ENCODE assay signal across 27 cellular contexts in the genomic region with DNA sequence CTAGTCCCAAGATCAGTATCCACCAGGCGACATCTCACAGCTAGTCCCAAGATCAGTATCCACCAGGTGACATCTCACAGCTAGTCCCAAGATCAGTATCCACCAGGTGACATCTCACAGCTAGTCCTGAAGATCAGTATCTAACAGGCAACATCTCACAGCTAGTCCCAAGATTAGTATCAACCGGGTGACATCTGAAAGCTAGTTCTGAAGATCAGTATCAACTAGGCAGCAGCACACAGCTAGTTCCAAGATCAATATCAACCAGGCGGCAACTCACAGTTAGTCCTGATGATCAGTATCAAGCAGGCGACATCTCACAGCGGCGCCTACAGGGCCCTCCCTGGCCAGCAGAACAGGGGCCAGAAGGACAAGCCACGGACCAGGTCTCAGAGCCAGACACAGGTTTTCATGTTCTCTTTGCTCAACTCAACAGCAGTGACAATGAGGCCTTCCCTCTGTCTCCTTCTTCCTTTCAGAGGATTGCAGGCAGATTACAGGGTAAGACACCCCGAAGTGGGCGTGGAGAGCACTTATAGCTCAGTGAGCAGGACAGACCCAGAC.
"Had no signal": no experiment of that assay in that cellular context is flagged by ENCODE, and none has a peak within 500 bp of the region (broad histone marks: within the 10 kb centered on the region; RNA-seq: fewer than 3 reads in every experiment).

No MANE protein-coding gene starts in this region.

- H3K4me1 ChIP-seq: esophagus muscularis mucosa, foreskin keratinocyte, heart right ventricle, lower lobe of right lung, pancreas, psoas muscle, stomach, upper lobe of left lung had no signal

- H3K4me2 ChIP-seq: smooth muscle cell had no signal

- H3K27ac Mint-ChIP-seq: activated naive CD8-positive, alpha-beta T cell; stimulated activated naive B cell treated with anti-CD40 and anti-IgM and Interleukin-4, amounts not matched to agents 10 μg/mL and 1 μg/mL and 100 μg/mL, for 72 hours; T-cell had no signal

- H3K4me3 Mint-ChIP-seq: activated naive CD8-positive, alpha-beta T cell; central memory CD8-positive, alpha-beta T cell; stimulated activated naive B cell treated with anti-CD40 and anti-IgM and Interleukin-4, amounts not matched to agents 10 μg/mL and 1 μg/mL and 100 μg/mL, for 72 hours; T-cell had no signal

- H3K27me3 Mint-ChIP-seq: activated naive CD8-positive, alpha-beta T cell; central memory CD8-positive, alpha-beta T cell; T-cell had no signal

- ATAC-seq: activated CD4-positive, CD25-positive, alpha-beta regulatory T cell treated with anti-CD3 and anti-CD28 coated beads, Interleukin-2, amount 50 U/mL, for 24 hours; foreskin keratinocyte; lower lobe of right lung; pancreas; psoas muscle; stimulated activated naive B cell treated with anti-CD40 and anti-IgM and Interleukin-4, amounts not matched to agents 10 μg/mL and 1 μg/mL and 100 μg/mL, for 72 hours; T-cell had no signal

- H3K27ac ChIP-seq: esophagus muscularis mucosa, foreskin keratinocyte, heart right ventricle, lower lobe of right lung, pancreas, psoas muscle, stomach, upper lobe of left lung, VCaP had no signal

- H3K9me3 ChIP-seq: esophagus muscularis mucosa, heart right ventricle, lower lobe of right lung, pancreas, psoas muscle, stomach, thyroid gland, upper lobe of left lung had no signal

- H3K9me3 Mint-ChIP-seq: central memory CD8-positive, alpha-beta T cell; stimulated activated naive B cell treated with anti-CD40 and anti-IgM and Interleukin-4, amounts not matched to agents 10 μg/mL and 1 μg/mL and 100 μg/mL, for 72 hours; T-cell had no signal

- H3K27me3 ChIP-seq: esophagus muscularis mucosa, foreskin keratinocyte, heart right ventricle, pancreas, stomach, thyroid gland, upper lobe of left lung had no signal

- DNase-seq: activated CD4-positive, alpha-beta T cell treated with anti-CD3 and anti-CD28 coated beads for 48 hours; activated CD4-positive, alpha-beta T cell treated with anti-CD3 and anti-CD28 coated beads, Interleukin-2, amount 50 U/mL, for 48 hours; activated CD8-positive, alpha-beta memory T cell treated with anti-CD3 and anti-CD28 coated beads for 24 hours; anterior cingulate cortex; dermis blood vessel endothelial cell; effector CD4-positive, alpha-beta T cell; foreskin keratinocyte; heart right ventricle; kidney glomerular epithelial cell; lower lobe of right lung; mesendoderm; stimulated activated CD4-positive, alpha-beta T cell treated with anti-CD3 and anti-CD28 coated beads, Interleukin-1b, Interleukin-23, amount 100 ng/mL, for 48 hours; stimulated activated CD4-positive, alpha-beta T cell treated with anti-CD3 and anti-CD28 coated beads, Interleukin-4, amount 100 ng/mL, for 4 hours; stimulated activated CD8-positive, alpha-beta memory T cell treated with anti-CD3 and anti-CD28 coated beads, Interleukin-4, amount 100 ng/mL, for 48 hours; stimulated activated naive B cell treated with anti-CD40 and anti-IgM and Interleukin-4, amounts not matched to agents 10 μg/mL and 1 μg/mL and 100 μg/mL, for 72 hours; stomach; T-cell; thyroid gland; upper lobe of left lung had no signal

- H3K4me3 ChIP-seq: esophagus muscularis mucosa, heart right ventricle, lower lobe of right lung, pancreas, psoas muscle, smooth muscle cell, stomach, thyroid gland, upper lobe of left lung had no signal

- H3K36me3 ChIP-seq: pancreas had no signal
